ENCODE assay signal across 12 cellular contexts in genomic region chr11:82750643-82751139, GRCh38. TPM values are rescaled to one million over a fixed set of nuclear protein-coding genes. Genes with fewer than 3 reads are reported as not detected.
DNase-seq lines count a peak whose midpoint lies in the region; ATAC-seq, FAIRE-seq and TF ChIP-seq lines count a peak whose summit lies in the region.
"Had no signal": no experiment of that assay in that cellular context is flagged by ENCODE, and none has a peak within 500 bp of the region (broad histone marks: within the 10 kb centered on the region; RNA-seq: fewer than 3 reads in every experiment).

No MANE protein-coding gene starts in this region.

- H3K27me3 Mint-ChIP-seq in CD4-positive, alpha-beta T cell = no peaks in the 10 kb centered on the region
- H3K27me3 Mint-ChIP-seq in CD14-positive monocyte (ENCODE audit: low read depth in 3 of 3) = peaks cover 0 to 11% (median 2%) of the 10 kb centered on the region in 3 donors

- H3K9me3 Mint-ChIP-seq in CD4-positive, alpha-beta T cell = no peaks in the 10 kb centered on the region
- H3K9me3 Mint-ChIP-seq in CD14-positive monocyte = peaks cover 0 to 2% (median 0%) of the 10 kb centered on the region in 7 donors

- no peak for TF ChIP-seq CTCF in CD4-positive, alpha-beta T cell (IDR thresholded peaks at IDR 0.05)
- TF ChIP-seq CTCF in endothelial cell of umbilical vein (IDR thresholded peaks at IDR 0.05; ENCODE audit: extremely low read depth in 1 of 2, insufficient read depth in 1 of 2, low read depth in 1 of 2, low read length in 2 of 2) (no peak), CD14-positive monocyte (IDR thresholded peaks at IDR 0.05) (no peak)

- H3K4me3 Mint-ChIP-seq in CD4-positive, alpha-beta T cell = peak overlapping the region; percentile 76
- peak overlapping the region in 1 of 2 donors; percentile 27 for H3K4me3 Mint-ChIP-seq in CD14-positive monocyte

- no peaks in the 10 kb centered on the region for H4K20me1 ChIP-seq in endothelial cell of umbilical vein (replicated peaks; ENCODE audit: control insufficient read depth, extremely low read depth, insufficient read depth, low read length)

- intact Hi-C loops in CD4-positive, alpha-beta T cell (cut with DNase I, micrococcal nuclease) = no loop called here
- intact Hi-C loops in endothelial cell of umbilical vein (cut with micrococcal nuclease) (no loop called here), CD14-positive monocyte (cut with micrococcal nuclease) (no loop called here)

- H3K27me3 ChIP-seq in CD4-positive, alpha-beta T cell (ENCODE audit: control insufficient read depth, insufficient read depth, low read length) = no peaks in the 10 kb centered on the region
- H3K27me3 ChIP-seq in endothelial cell of umbilical vein (ENCODE audit: control insufficient read depth in 2 of 2, insufficient read depth in 2 of 2, low read length in 2 of 2) = peaks cover 11% of the 10 kb centered on the region in 2 experiments

- no peak overlapping the region for H3K4me3 ChIP-seq in endothelial cell of umbilical vein (replicated peaks in 1 of 3; ENCODE audit: insufficient read depth in 1 of 3, low read depth in 1 of 3, low read length in 3 of 3)

- H3K9me3 ChIP-seq in CD4-positive, alpha-beta T cell (ENCODE audit: control insufficient read depth, low read length) = no peaks in the 10 kb centered on the region
- no peaks in the 10 kb centered on the region for H3K9me3 ChIP-seq in endothelial cell of umbilical vein (replicated peaks; ENCODE audit: control insufficient read depth, insufficient read depth, low read length)

- BruUV-seq in endothelial cell of umbilical vein (replicated peaks; lab: Mats Ljungman, UMichigan) = no TSS peak

- CTCF ChIA-PET in CD4-positive, alpha-beta T cell (lab: Charles Lee) = no interaction called here
- CTCF ChIA-PET in endothelial cell of umbilical vein (lab: Charles Lee) = interaction anchor here (0.8 to 2.0 kb wide), 5 partner anchors 12 to 114 kb away, joined by 3 to 11 read pairs (median 4); no protein-coding TSS in a partner anchor

- H3K36me3 Mint-ChIP-seq in CD4-positive, alpha-beta T cell (ENCODE audit: low read depth) = no peaks in the 10 kb centered on the region
- no peaks in the 10 kb centered on the region for H3K36me3 Mint-ChIP-seq in CD14-positive monocyte

- no peak for TF ChIP-seq POLR2A in endothelial cell of umbilical vein (IDR thresholded peaks at IDR 0.05; ENCODE audit: low read depth, low read length)

- no peaks in the 10 kb centered on the region for H3K79me2 ChIP-seq in endothelial cell of umbilical vein (ENCODE audit: control insufficient read depth, insufficient read depth, low read length)

- peak; percentile 80 for FAIRE-seq in endothelial cell of umbilical vein (lab: Jason Lieb, UNC)

- H2AFZ ChIP-seq in endothelial cell of umbilical vein (ENCODE audit: low read depth, low read length) = peak overlapping the region; percentile 57

- peak overlapping the region; percentile 40 for H3K27ac Mint-ChIP-seq in CD4-positive, alpha-beta T cell
- no peak overlapping the region for H3K27ac Mint-ChIP-seq in CD14-positive monocyte

- POLR2A ChIA-PET in CD4-positive, alpha-beta T cell (lab: Charles Lee) = interaction anchor here (1.5 to 1.9 kb wide), 2 partner anchors 17 to 150 kb away, joined by 4 to 8 read pairs; partner anchors contain the start of genes FAM181B and PRCP
- POLR2A ChIA-PET in endothelial cell of umbilical vein (lab: Charles Lee) = interaction anchor here (0.6 kb wide), 1 partner anchor 235 kb away, joined by 3 read pairs; no protein-coding TSS in a partner anchor

- H3K9me1 ChIP-seq in endothelial cell of umbilical vein (replicated peaks; ENCODE audit: control insufficient read depth, extremely low read depth, insufficient read depth, low read length) = no peaks in the 10 kb centered on the region

- dilution Hi-C loops in endothelial cell of umbilical vein (cut with MboI; ENCODE audit: extremely low pct_ligation_motif_present, low sequenced_read_pairs) = no loop called here

- H3K4me1 Mint-ChIP-seq in CD4-positive, alpha-beta T cell (ENCODE audit: low read depth) = peaks cover 26% of the 10 kb centered on the region
- peaks cover 8% of the 10 kb centered on the region for H3K4me1 Mint-ChIP-seq in CD14-positive monocyte

- no peaks in the 10 kb centered on the region for H3K4me1 ChIP-seq in endothelial cell of umbilical vein (ENCODE audit: control insufficient read depth, extremely low read depth, insufficient read depth, low read length)

- peak; percentile 71 for ATAC-seq in CD4-positive, alpha-beta T cell (ENCODE audit: poor library complexity)
- ATAC-seq in GM19351 (IDR thresholded peaks at IDR 0.05; ENCODE audit: unreplicated experiment) = peak; percentile 53
- ATAC-seq in activated CD4-positive, CD25-positive, alpha-beta regulatory T cell treated with anti-CD3 and anti-CD28 coated beads, Interleukin-2, amount 50 U/mL, for 24 hours = no peak

- no peak overlapping the region for H3K9ac ChIP-seq in endothelial cell of umbilical vein (replicated peaks; ENCODE audit: extremely low read depth, insufficient read depth, low read length)

- H3K27ac ChIP-seq in CD4-positive, alpha-beta T cell (ENCODE audit: low read depth, low read length) = no peak overlapping the region
- H3K27ac ChIP-seq in endothelial cell of umbilical vein (ENCODE audit: insufficient read depth, low read depth, low read length) = no peak overlapping the region

- no peaks in the 10 kb centered on the region for H3K36me3 ChIP-seq in endothelial cell of umbilical vein (ENCODE audit: control insufficient read depth in 2 of 2, extremely low read depth in 1 of 2, insufficient read depth in 2 of 2, low read length in 2 of 2)

- peak overlapping the region; percentile 52 for H3K4me2 ChIP-seq in endothelial cell of umbilical vein (ENCODE audit: insufficient read depth, low read length)

- DNase-seq in CD4-positive, alpha-beta T cell = peak in 1 of 10 experiments; percentile 13
- DNase-seq in NCI-H524 treated with DMSO at 0.1 percent for 48 hours (lab: John Stamatoyannopoulos, UW) (peak; percentile 37), endothelial cell of umbilical vein (ENCODE audit: low read depth, low spot score) (peak; percentile 32), NCI-H2029 (lab: John Stamatoyannopoulos, UW) (no peak), iPS-NIHi11 (ENCODE audit: low spot score) (no peak), CD14-positive monocyte (ENCODE audit: low spot score) (no peak)
- DNase-seq: amniotic stem cell, foreskin melanocyte, Karpas-422, SHP77 had no signal

TF ChIP-seq in endothelial cell of umbilical vein, 7 proteins besides CTCF, POLR2A, EP300 and RAD21:
- TF ChIP-seq FOS (IDR thresholded peaks at IDR 0.05; ENCODE audit: borderline replicate concordance, insufficient read depth, low read length) (no peak), MAX (IDR thresholded peaks at IDR 0.05; ENCODE audit: insufficient read depth, insufficient read length) (no peak), POLR2AphosphoS5 (IDR thresholded peaks at IDR 0.05; ENCODE audit: insufficient read depth, low read depth, low read length) (no peak), EZH2 (IDR thresholded peaks at IDR 0.05; ENCODE audit: borderline replicate concordance, low read depth, low read length, severe bottlenecking) (no peak), JUN (IDR thresholded peaks at IDR 0.05; ENCODE audit: borderline replicate concordance, insufficient read depth, insufficient read length, low read depth) (no peak), GATA2 (IDR thresholded peaks at IDR 0.05; ENCODE audit: insufficient read depth, insufficient read length, low read depth, low read length) (no peak), MYC (IDR thresholded peaks at IDR 0.05; ENCODE audit: low read depth, low read length) (no peak)

RNA-seq across cellular contexts. Expression of gene FAM181B, which starts 17.0 kb away (rescaled TPM):
- under 1 TPM; 0.08 to 0.11 TPM for total RNA-seq in CD4-positive, alpha-beta T cell
- not detected in 2 replicates for total RNA-seq in endothelial cell of umbilical vein
- polyA plus RNA-seq in endothelial cell of umbilical vein (0.03 TPM in 1 of 2 replicates, not detected in the other), CD14-positive monocyte (not detected)
- polyA plus RNA-seq in endothelial cell of umbilical vein (2011; cell fraction: cytosol; rRNA removed) = 0.01 TPM in 1 of 2 replicates, not detected in the other
- polyA plus RNA-seq in endothelial cell of umbilical vein (2011; cell fraction: nucleus; rRNA removed) = not detected in 2 replicates
- not detected in 2 replicates for polyA plus RNA-seq in endothelial cell of umbilical vein (2012)
- 0.06 TPM in 1 of 2 replicates, not detected in the other for polyA minus RNA-seq in endothelial cell of umbilical vein
- not detected for polyA minus RNA-seq in endothelial cell of umbilical vein (2011; cell fraction: cytosol; rRNA and poly(A)+ RNA removed)
- polyA minus RNA-seq in endothelial cell of umbilical vein (2011; cell fraction: nucleus; rRNA and poly(A)+ RNA removed) = not detected in 2 replicates

Comparison
In these comparisons a context has a peak if more than half of its experiments do, and no peak if none do; other contexts are left out.
1. ATAC-seq: peak in CD4-positive, alpha-beta T cell (single experiment) and GM19351 (single experiment); none in activated CD4-positive, CD25-positive, alpha-beta regulatory T cell treated with anti-CD3 and anti-CD28 coated beads, Interleukin-2, amount 50 U/mL, for 24 hours (0 of 2).
2. DNase-seq: peak in NCI-H524 treated with DMSO at 0.1 percent for 48 hours (single experiment) and endothelial cell of umbilical vein (single experiment); none in NCI-H2029 (single experiment), iPS-NIHi11 (single experiment) and CD14-positive monocyte (single experiment).